In the genomic region with DNA sequence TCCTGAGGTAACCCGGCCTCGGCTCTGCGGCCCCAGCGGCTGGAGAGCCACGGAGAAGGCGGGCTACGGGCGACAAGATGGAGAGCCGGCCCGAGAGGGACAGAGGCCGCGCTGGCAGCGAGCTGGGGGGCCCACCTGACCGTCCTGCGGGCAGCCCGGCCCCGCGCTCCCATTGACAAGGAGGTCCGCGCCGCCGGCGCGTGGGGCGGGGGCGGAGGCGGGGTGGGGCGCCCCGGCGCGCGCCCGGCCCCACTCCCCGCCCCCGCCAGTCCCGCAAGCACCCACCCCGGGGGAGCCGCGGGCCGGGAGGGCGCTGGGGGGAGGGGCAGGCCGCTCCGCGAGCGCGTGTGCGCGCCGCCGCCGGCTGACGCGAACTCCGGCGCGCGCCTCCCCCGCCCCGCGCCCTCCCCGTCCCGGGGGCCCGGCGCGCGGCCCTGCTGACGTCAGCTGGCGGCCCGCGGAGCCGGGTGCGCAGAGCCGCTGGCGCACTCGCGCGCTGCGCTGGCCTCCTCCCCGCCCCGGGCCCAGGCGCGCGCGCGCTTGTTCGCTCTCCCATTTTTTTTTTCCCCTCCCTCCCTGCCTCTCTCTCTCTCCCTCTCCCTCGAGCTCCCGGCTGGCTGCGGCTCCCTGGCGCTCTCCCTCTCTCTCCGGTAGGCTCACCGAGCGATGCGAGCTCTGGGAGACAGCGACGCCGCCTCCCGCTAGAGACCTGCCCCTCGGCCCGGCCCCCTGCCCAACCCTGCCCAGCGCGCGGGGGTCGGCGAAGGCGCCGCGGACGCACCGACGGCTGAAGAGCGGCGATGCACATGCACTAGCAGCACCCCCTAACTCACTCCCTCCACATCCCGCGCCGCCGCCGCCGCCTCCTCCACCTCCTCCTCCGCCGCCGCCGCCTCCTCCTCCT, we compare ENCODE assay signal across 8 cellular contexts. TPM values are rescaled to one million over a fixed set of nuclear protein-coding genes. Genes with fewer than 3 reads are reported as not detected.
DNase-seq lines count a peak whose midpoint lies in the region; ATAC-seq, FAIRE-seq and TF ChIP-seq lines count a peak whose summit lies in the region.

Gene GNAO1 (plus strand): TSS at position 587 of the 904 bp plus-strand sequence. CDS start 747 bp downstream, outside the sequence.

- peak; percentile 49 for ATAC-seq in WTC11
- ATAC-seq in GM19395 (IDR thresholded peaks at IDR 0.05; ENCODE audit: unreplicated experiment): no peak

- no peak for FAIRE-seq in keratinocyte (lab: Jason Lieb, UNC)

- no peak within 1 kb of the TSS for H3K27ac ChIP-seq in keratinocyte (ENCODE audit: control insufficient read depth, insufficient read depth, low read length)
- peak within 1 kb of the TSS in 5 of 8 donors; percentile 55 to 81 (median 67) for H3K27ac ChIP-seq in spleen

- dilution Hi-C loops in keratinocyte (cut with MboI; ENCODE audit: extremely low pct_ligation_motif_present, low sequenced_read_pairs): no loop called here

- H3K4me1 Mint-ChIP-seq in WTC11: peaks cover 42% of the 10 kb centered on the region

- H3K9me3 ChIP-seq in keratinocyte (ENCODE audit: control insufficient read depth, low read depth, low read length) (no peaks in the 10 kb centered on the region), spleen (no peaks in the 10 kb centered on the region)

- peak; percentile 26 for DNase-seq in SKM-1 treated with dmso at 0.1 percent for 144 hours (lab: John Stamatoyannopoulos, UW; ENCODE audit: unreplicated experiment)
- no peak for DNase-seq in SKM-1 (lab: John Stamatoyannopoulos, UW; ENCODE audit: unreplicated experiment)
- DNase-seq in NCI-H1417 treated with DMSO at 0.1 percent for 48 hours (lab: John Stamatoyannopoulos, UW): peak; percentile 55
- DNase-seq in WTC11 (ENCODE audit: low spot score): peak; percentile 71
- DNase-seq in cerebellar cortex (ENCODE audit: low spot score): peak; percentile 75
- no peak for DNase-seq in keratinocyte (ENCODE audit: low read depth, low spot score)
- DNase-seq in spleen: peak; percentile 85

- TF ChIP-seq POLR2A in spleen (IDR thresholded peaks at IDR 0.05): no peak

- WGBS in spleen, 5 donors: 0 to 1% (median 1%) methylated on average over 62 to 123 of the region's 123 CpGs

- H3K4me1 ChIP-seq in keratinocyte (ENCODE audit: control insufficient read depth, extremely low read depth, insufficient read depth, low read length) (no peaks in the 10 kb centered on the region), spleen (peaks cover 12 to 52% (median 37%) of the 10 kb centered on the region in 6 donors)

- no peak within 1 kb of the TSS for H3K9ac ChIP-seq in keratinocyte (ENCODE audit: control insufficient read depth, extremely low read depth, insufficient read depth, low read length)

- peak within 1 kb of the TSS; percentile 64 for H3K4me2 ChIP-seq in keratinocyte (ENCODE audit: control insufficient read depth, extremely low read depth, insufficient read depth, low read depth, low read length)

- H3K27me3 ChIP-seq in keratinocyte (ENCODE audit: control insufficient read depth, extremely low read depth, insufficient read depth, low read length): peaks cover 80% of the 10 kb centered on the region
- H3K27me3 ChIP-seq in spleen (replicated peaks in 1 of 7): peaks cover 0 to 87% (median 59%) of the 10 kb centered on the region in 7 donors

- peak within 1 kb of the TSS; percentile 77 for H3K4me3 Mint-ChIP-seq in WTC11

- POLR2A ChIA-PET in WTC11 (lab: Charles Lee): interaction anchor here (1.2 kb wide), 1 partner anchor 106 kb away, joined by 3 read pairs; no protein-coding TSS in a partner anchor

- no peaks in the 10 kb centered on the region for H3K9me3 Mint-ChIP-seq in WTC11

- peaks cover 39% of the 10 kb centered on the region for H3K27me3 Mint-ChIP-seq in WTC11 (ENCODE audit: low read depth)

- no peaks in the 10 kb centered on the region for H3K36me3 ChIP-seq in keratinocyte (ENCODE audit: control insufficient read depth in 2 of 2, extremely low read depth in 1 of 2, insufficient read depth in 2 of 2, low read length in 2 of 2)
- no peaks in the 10 kb centered on the region for H3K36me3 ChIP-seq in spleen

- H3K27ac Mint-ChIP-seq in WTC11: no peak within 1 kb of the TSS

- intact Hi-C loops in spleen (cut with DNase I; ENCODE audit: low total_unique reads): no loop called here

- no peak within 1 kb of the TSS for H2AFZ ChIP-seq in keratinocyte (ENCODE audit: control insufficient read depth, low read length)

- CTCF ChIA-PET in WTC11 (lab: Charles Lee): interaction anchor here (0.6 to 1.9 kb wide), 7 partner anchors 12 to 90 kb away, joined by 3 to 11 read pairs (median 5); no protein-coding TSS in a partner anchor

- H4K20me1 ChIP-seq in keratinocyte (ENCODE audit: control insufficient read depth, extremely low read depth, insufficient read depth, low read length): no peaks in the 10 kb centered on the region

- H3K36me3 Mint-ChIP-seq in WTC11: no peaks in the 10 kb centered on the region

- no peaks in the 10 kb centered on the region for H3K79me2 ChIP-seq in keratinocyte (ENCODE audit: control insufficient read depth, insufficient read depth, low read length)

- TF ChIP-seq CTCF in WTC11 (IDR thresholded peaks at IDR 0.05) (no peak), keratinocyte (optimal IDR thresholded peaks at IDR 0.05 in 1 of 3, IDR thresholded peaks at IDR 0.05 in 1 of 3, conservative IDR thresholded peaks at IDR 0.05 in 1 of 3; ENCODE audit: extremely low read depth in 1 of 3, insufficient read depth in 2 of 3, low read length in 3 of 3) (no peak), spleen (IDR thresholded peaks at IDR 0.05 in 8 of 11, conservative IDR thresholded peaks at IDR 0.05 in 3 of 11) (no peak)

- no peaks in the 10 kb centered on the region for H3K9me1 ChIP-seq in keratinocyte (ENCODE audit: control insufficient read depth, extremely low read depth, insufficient read depth, low read length)

- peak within 1 kb of the TSS; percentile 40 to 58 (median 42) for H3K4me3 ChIP-seq in keratinocyte (ENCODE audit: control insufficient read depth in 2 of 3, extremely low read depth in 1 of 3, insufficient read depth in 2 of 3, low read depth in 1 of 3, low read length in 3 of 3)
- peak within 1 kb of the TSS; percentile 48 to 81 (median 54) for H3K4me3 ChIP-seq in spleen

TF ChIP-seq in WTC11, 78 proteins besides CTCF, POLR2A, EP300 and RAD21 (continues in another document):
- no peak for TF ChIP-seq NR1H2 (CRISPR knock-in tag; IDR thresholded peaks at IDR 0.05)
- TF ChIP-seq ESRRA (CRISPR knock-in tag; IDR thresholded peaks at IDR 0.05; ENCODE audit: borderline replicate concordance): no peak
- TF ChIP-seq, protein P1, sequence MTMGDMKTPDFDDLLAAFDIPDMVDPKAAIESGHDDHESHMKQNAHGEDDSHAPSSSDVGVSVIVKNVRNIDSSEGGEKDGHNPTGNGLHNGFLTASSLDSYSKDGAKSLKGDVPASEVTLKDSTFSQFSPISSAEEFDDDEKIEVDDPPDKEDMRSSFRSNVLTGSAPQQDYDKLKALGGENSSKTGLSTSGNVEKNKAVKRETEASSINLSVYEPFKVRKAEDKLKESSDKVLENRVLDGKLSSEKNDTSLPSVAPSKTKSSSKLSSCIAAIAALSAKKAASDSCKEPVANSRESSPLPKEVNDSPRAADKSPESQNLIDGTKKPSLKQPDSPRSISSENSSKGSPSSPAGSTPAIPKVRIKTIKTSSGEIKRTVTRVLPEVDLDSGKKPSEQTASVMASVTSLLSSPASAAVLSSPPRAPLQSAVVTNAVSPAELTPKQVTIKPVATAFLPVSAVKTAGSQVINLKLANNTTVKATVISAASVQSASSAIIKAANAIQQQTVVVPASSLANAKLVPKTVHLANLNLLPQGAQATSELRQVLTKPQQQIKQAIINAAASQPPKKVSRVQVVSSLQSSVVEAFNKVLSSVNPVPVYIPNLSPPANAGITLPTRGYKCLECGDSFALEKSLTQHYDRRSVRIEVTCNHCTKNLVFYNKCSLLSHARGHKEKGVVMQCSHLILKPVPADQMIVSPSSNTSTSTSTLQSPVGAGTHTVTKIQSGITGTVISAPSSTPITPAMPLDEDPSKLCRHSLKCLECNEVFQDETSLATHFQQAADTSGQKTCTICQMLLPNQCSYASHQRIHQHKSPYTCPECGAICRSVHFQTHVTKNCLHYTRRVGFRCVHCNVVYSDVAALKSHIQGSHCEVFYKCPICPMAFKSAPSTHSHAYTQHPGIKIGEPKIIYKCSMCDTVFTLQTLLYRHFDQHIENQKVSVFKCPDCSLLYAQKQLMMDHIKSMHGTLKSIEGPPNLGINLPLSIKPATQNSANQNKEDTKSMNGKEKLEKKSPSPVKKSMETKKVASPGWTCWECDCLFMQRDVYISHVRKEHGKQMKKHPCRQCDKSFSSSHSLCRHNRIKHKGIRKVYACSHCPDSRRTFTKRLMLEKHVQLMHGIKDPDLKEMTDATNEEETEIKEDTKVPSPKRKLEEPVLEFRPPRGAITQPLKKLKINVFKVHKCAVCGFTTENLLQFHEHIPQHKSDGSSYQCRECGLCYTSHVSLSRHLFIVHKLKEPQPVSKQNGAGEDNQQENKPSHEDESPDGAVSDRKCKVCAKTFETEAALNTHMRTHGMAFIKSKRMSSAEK (CRISPR knock-in tag; IDR thresholded peaks at IDR 0.05; ENCODE audit: borderline replicate concordance): no peak
- TF ChIP-seq SP1 (CRISPR knock-in tag; conservative IDR thresholded peaks at IDR 0.05): peak; percentile 48; the same call in 1 of the 2 replicates
- TF ChIP-seq NFE2L1 (CRISPR knock-in tag; IDR thresholded peaks at IDR 0.05): no peak
- TF ChIP-seq ELF4 (CRISPR knock-in tag; IDR thresholded peaks at IDR 0.05; ENCODE audit: low read depth): no peak
- TF ChIP-seq, protein P2, sequence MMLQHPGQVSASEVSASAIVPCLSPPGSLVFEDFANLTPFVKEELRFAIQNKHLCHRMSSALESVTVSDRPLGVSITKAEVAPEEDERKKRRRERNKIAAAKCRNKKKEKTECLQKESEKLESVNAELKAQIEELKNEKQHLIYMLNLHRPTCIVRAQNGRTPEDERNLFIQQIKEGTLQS (CRISPR knock-in tag; conservative IDR thresholded peaks at IDR 0.05): no peak

RNA-seq across cellular contexts. Expression of gene GNAO1, which starts in this region (rescaled TPM):
- total RNA-seq in WTC11 (2021) (22.9 to 30.6 TPM (median 23.6 TPM) in 3 replicates), spleen (1 to 10 TPM; 3.5 to 7.9 (median 6.7) TPM)
- polyA plus RNA-seq in keratinocyte (0.05 to 0.26 TPM (median 0.13 TPM) in 3 replicates), spleen (1 to 10 TPM in 1 of 3 donors, under 1 TPM in 2; 0.32 to 1.0 (median 0.33) TPM)
- polyA plus RNA-seq in keratinocyte (2011; ENCODE audit: low read depth): 0.86 TPM
- 0.04 and 0.09 TPM in 2 replicates for polyA plus RNA-seq in keratinocyte (2011; cell fraction: cytosol; rRNA removed)
- polyA plus RNA-seq in keratinocyte (2011; cell fraction: nucleus; rRNA removed): 0.23 and 0.36 TPM in 2 replicates
- polyA plus RNA-seq in keratinocyte (2012; ENCODE audit: low replicate concordance): 0.15 and 0.75 TPM in 2 replicates
- polyA minus RNA-seq in keratinocyte: 0.33 to 0.54 TPM in 2 of 3 replicates, not detected in the other
- not detected for polyA minus RNA-seq in keratinocyte (2011; cell fraction: cytosol; rRNA and poly(A)+ RNA removed)
- 0.21 TPM in 1 of 2 replicates, not detected in the other for polyA minus RNA-seq in keratinocyte (2011; cell fraction: nucleus; rRNA and poly(A)+ RNA removed)

Comparison
In these comparisons a context has a peak if more than half of its experiments do, and no peak if none do; other contexts are left out.
1. DNase-seq: peak in SKM-1 treated with dmso at 0.1 percent for 144 hours (single experiment), NCI-H1417 treated with DMSO at 0.1 percent for 48 hours (single experiment), WTC11 (single experiment), cerebellar cortex (single experiment) and spleen (single experiment); none in SKM-1 (single experiment) and keratinocyte (single experiment).